Comparison of ENCODE assay signal across 8 cellular contexts in the genomic region with DNA sequence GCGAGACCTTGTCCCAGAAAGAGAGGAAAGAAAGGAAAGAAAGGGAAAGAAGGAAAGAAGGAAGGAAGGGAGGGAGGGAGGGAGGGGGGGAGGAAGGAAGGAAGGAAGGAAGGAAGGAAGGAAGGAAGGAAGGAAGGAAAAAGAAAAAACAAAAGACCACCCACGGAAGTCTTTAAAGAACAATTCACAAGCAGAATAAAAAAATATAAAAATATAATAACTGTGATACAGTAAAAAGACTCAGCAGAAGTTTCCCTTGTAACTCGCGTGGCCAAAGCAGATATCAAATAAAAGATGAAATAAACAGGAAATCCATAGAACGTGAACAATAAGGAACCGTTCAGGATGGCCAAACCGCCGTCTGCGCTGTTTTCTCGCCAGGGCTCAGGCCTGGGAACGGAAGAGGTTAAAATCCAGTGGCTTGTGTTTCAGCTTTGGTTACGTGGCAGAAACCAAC. TPM values are rescaled to one million over a fixed set of nuclear protein-coding genes. Genes with fewer than 3 reads are reported as not detected.
DNase-seq lines count a peak whose midpoint lies in the region; ATAC-seq and TF ChIP-seq lines count a peak whose summit lies in the region.

No MANE protein-coding gene starts in this region.

- H3K4me1 ChIP-seq in liver (ENCODE audit: control insufficient read depth in 4 of 4, insufficient read depth in 4 of 4, low read length in 3 of 4) (peaks cover 7 to 48% (median 22%) of the 10 kb centered on the region in 4 donors), upper lobe of left lung (peaks cover 15 to 26% (median 19%) of the 10 kb centered on the region in 4 donors)

- H3K36me3 Mint-ChIP-seq in brain, result peaks cover 15% of the 10 kb centered on the region

- peaks cover 7% of the 10 kb centered on the region for H3K27me3 Mint-ChIP-seq in brain

- no peak for TF ChIP-seq EP300 in upper lobe of left lung (IDR thresholded peaks at IDR 0.05)

- H3K9me3 Mint-ChIP-seq in brain, result peaks cover 0 to 5% (median 0%) of the 10 kb centered on the region in 5 experiments

- no peaks in the 10 kb centered on the region for H3K27me3 ChIP-seq in liver (ENCODE audit: control insufficient read depth in 4 of 4, insufficient read depth in 4 of 4, low read length in 3 of 4)
- H3K27me3 ChIP-seq in upper lobe of left lung, result no peaks in the 10 kb centered on the region

- H3K36me3 ChIP-seq in liver (ENCODE audit: control insufficient read depth in 4 of 4, insufficient read depth in 3 of 4, low read depth in 1 of 4, low read length in 3 of 4) (no peaks in the 10 kb centered on the region), upper lobe of left lung (no peaks in the 10 kb centered on the region)

- no peaks in the 10 kb centered on the region for H3K9me3 ChIP-seq in liver (ENCODE audit: control insufficient read depth in 4 of 4, low read length in 3 of 4)
- H3K9me3 ChIP-seq in upper lobe of left lung, result no peaks in the 10 kb centered on the region

- peak overlapping the region; percentile 77 to 91 for H3K9ac ChIP-seq in liver (ENCODE audit: low read depth in 1 of 2, low read length in 2 of 2)

- peak overlapping the region; percentile 90 to 96 (median 96) for H3K4me3 Mint-ChIP-seq in brain

- H3K27ac Mint-ChIP-seq in brain, result peak overlapping the region; percentile 85 to 99 (median 97)

- H3K4me3 ChIP-seq in liver (ENCODE audit: low read depth in 1 of 3, low read length in 3 of 3) (peak overlapping the region; percentile 64 to 83 (median 81)), upper lobe of left lung (peak overlapping the region; percentile 70 to 87 (median 72))

- H3K27ac ChIP-seq in liver (ENCODE audit: low read depth in 1 of 2, low read length in 2 of 2), result peak overlapping the region; percentile 83 to 97
- peak overlapping the region; percentile 85 to 94 (median 92) for H3K27ac ChIP-seq in upper lobe of left lung

- no peak for TF ChIP-seq POLR2A in upper lobe of left lung (IDR thresholded peaks at IDR 0.05)

- TF ChIP-seq CTCF in brain (conservative IDR thresholded peaks at IDR 0.05), result no peak
- TF ChIP-seq CTCF in liver (IDR thresholded peaks at IDR 0.05; ENCODE audit: low read depth, low read length, missing input control), result no peak
- no peak for TF ChIP-seq CTCF in upper lobe of left lung (IDR thresholded peaks at IDR 0.05)

- H3K4me1 Mint-ChIP-seq in brain, result peaks cover 55% of the 10 kb centered on the region

- peak; percentile 87 for DNase-seq in DMS53 (lab: John Stamatoyannopoulos, UW)
- peak; percentile 49 to 56 for DNase-seq in Kasumi-1 (lab: John Stamatoyannopoulos, UW)
- no peak for DNase-seq in upper lobe of left lung
- DNase-seq in NK-92 (lab: John Stamatoyannopoulos, UW; ENCODE audit: unreplicated experiment), result no peak
- no peak for DNase-seq in effector CD4-positive, alpha-beta T cell

- 9% methylated on average over 12 of the region's 12 CpGs for WGBS in liver
- WGBS in upper lobe of left lung, 2 donors, result 1 to 5% methylated on average over 12 of the region's 12 CpGs

- ATAC-seq in upper lobe of left lung (ENCODE audit: low FRiP score in 2 of 2) (peak in 1 of 2 donors; percentile 61), esophagus mucosa (no peak)

- no peak for TF ChIP-seq RAD21 in liver (IDR thresholded peaks at IDR 0.05)

TF ChIP-seq in liver, 16 proteins besides CTCF, POLR2A, EP300 and RAD21:
- TF ChIP-seq TAF1 (conservative IDR thresholded peaks at IDR 0.05) (no peak), JUND (IDR thresholded peaks at IDR 0.05) (no peak), REST (IDR thresholded peaks at IDR 0.05) (peak; percentile 22)

RNA-seq across cellular contexts. Expression of gene SLC1A4, which starts 1.2 kb away (rescaled TPM):
- 55.5 TPM for polyA plus RNA-seq in brain (ENCODE audit: insufficient read depth, low read depth, low replicate concordance)
- total RNA-seq in liver, result 10 to 100 TPM in 1 of 2 donors, 1 to 10 TPM in 1; 8.8 to 23.4 TPM
- polyA plus RNA-seq in liver, result 10 to 100 TPM in 1 of 2 donors, 1 to 10 TPM in 1; 3.4 to 10.5 TPM
- 10 to 100 TPM in 3 of 6 donors, 1 to 10 TPM in 3; 5.2 to 15.2 (median 9.7) TPM for total RNA-seq in upper lobe of left lung
- 12.6 TPM for total RNA-seq in esophagus mucosa

Comparison
In these comparisons a context has a peak if more than half of its experiments do, and no peak if none do; other contexts are left out.
1. DNase-seq: peak in DMS53 (single experiment) and Kasumi-1 (2 of 2); none in upper lobe of left lung (0 of 2), NK-92 (single experiment) and effector CD4-positive, alpha-beta T cell (single experiment).